Comparison of ENCODE assay signal across 16 cellular contexts in genomic region chr3:15800327-15800726, GRCh38. TPM values are rescaled to one million over a fixed set of nuclear protein-coding genes. Genes with fewer than 3 reads are reported as not detected.
DNase-seq lines count a peak whose midpoint lies in the region; ATAC-seq, FAIRE-seq and TF ChIP-seq lines count a peak whose summit lies in the region.
"Had no signal": no experiment of that assay in that cellular context is flagged by ENCODE, and none has a peak within 500 bp of the region (broad histone marks: within the 10 kb centered on the region; RNA-seq: fewer than 3 reads in every experiment).

No MANE protein-coding gene starts in this region.

- no peaks in the 10 kb centered on the region for H3K27me3 ChIP-seq in right lobe of liver
- H3K27me3 ChIP-seq: MG63, neural progenitor cell had no signal

- TF ChIP-seq POLR2A in right lobe of liver (IDR thresholded peaks at IDR 0.05): no peak

- DNase-seq in GM19239 (ENCODE audit: insufficient read length, low spot score): no peak
- no peak for DNase-seq in activated T-helper 1 cell treated with anti-CD3 and anti-CD28 coated beads, Interleukin-12 subunit alpha, Interleukin-12 subunit beta, Interleukin-2, Interleukin-4 antibody, amounts not matched to agents 30 ng/mL and 10 ng/mL and 1 ng/mL, durations not matched to agents 14 hours and 24 hours and 36 hours (ENCODE audit: low spot score)
- no peak for DNase-seq in right lobe of liver
- no peak for DNase-seq in DMS53 (lab: John Stamatoyannopoulos, UW)
- no peak for DNase-seq in glomerular visceral epithelial cell (ENCODE audit: extremely low spot score)
- DNase-seq in anterior cingulate cortex (lab: John Stamatoyannopoulos, UW): no peak
- DNase-seq: activated gamma-delta T cell treated with Interleukin-2 at 50 U/mL for 16 hours, C1 segment of cervical spinal cord, MG63, NCI-H2227 treated with DMSO at 0.1 percent for 48 hours, RPMI8226 had no signal

- H3K27me3 Mint-ChIP-seq in activated T-helper 1 cell treated with anti-CD3 and anti-CD28 coated beads, Interleukin-12 subunit alpha, Interleukin-12 subunit beta, Interleukin-2, Interleukin-4 antibody, amounts not matched to agents 30 ng/mL and 10 ng/mL and 1 ng/mL, durations not matched to agents 14 hours and 24 hours and 36 hours (ENCODE audit: insufficient read depth): no peaks in the 10 kb centered on the region

- no peak for TF ChIP-seq CTCF in right lobe of liver (IDR thresholded peaks at IDR 0.05)

- H3K4me1 Mint-ChIP-seq in activated T-helper 1 cell treated with anti-CD3 and anti-CD28 coated beads, Interleukin-12 subunit alpha, Interleukin-12 subunit beta, Interleukin-2, Interleukin-4 antibody, amounts not matched to agents 30 ng/mL and 10 ng/mL and 1 ng/mL, durations not matched to agents 14 hours and 24 hours and 36 hours (ENCODE audit: low read depth): peaks cover 90% of the 10 kb centered on the region

- H3K27ac ChIP-seq in right lobe of liver: peak overlapping the region in 1 of 3 donors; percentile 20
- H3K27ac ChIP-seq: neural progenitor cell had no signal

- FAIRE-seq in A204.1 (lab: Jason Lieb, UNC) (peak; percentile 98), GM19239 (lab: Jason Lieb, UNC) (peak; percentile 59)
- FAIRE-seq: keratinocyte had no signal

- intact Hi-C loops in activated T-helper 1 cell treated with anti-CD3 and anti-CD28 coated beads, Interleukin-12 subunit alpha, Interleukin-12 subunit beta, Interleukin-2, Interleukin-4 antibody, amounts not matched to agents 30 ng/mL and 10 ng/mL and 1 ng/mL, durations not matched to agents 14 hours and 24 hours and 36 hours (cut with micrococcal nuclease): no loop called here
- intact Hi-C loops in right lobe of liver (cut with DNase I): no loop called here

- H3K36me3 Mint-ChIP-seq in activated T-helper 1 cell treated with anti-CD3 and anti-CD28 coated beads, Interleukin-12 subunit alpha, Interleukin-12 subunit beta, Interleukin-2, Interleukin-4 antibody, amounts not matched to agents 30 ng/mL and 10 ng/mL and 1 ng/mL, durations not matched to agents 14 hours and 24 hours and 36 hours (ENCODE audit: low read depth): peaks cover 14% of the 10 kb centered on the region
- H3K36me3 Mint-ChIP-seq: WTC11 had no signal

- H3K9me3 ChIP-seq in right lobe of liver: no peaks in the 10 kb centered on the region
- H3K9me3 ChIP-seq: MG63 had no signal

- peaks cover 0 to 44% (median 12%) of the 10 kb centered on the region in 4 donors for H3K4me1 ChIP-seq in right lobe of liver

- no peaks in the 10 kb centered on the region for H3K36me3 ChIP-seq in right lobe of liver
- H3K36me3 ChIP-seq: MG63, neural progenitor cell had no signal

- H3K9me3 Mint-ChIP-seq in activated T-helper 1 cell treated with anti-CD3 and anti-CD28 coated beads, Interleukin-12 subunit alpha, Interleukin-12 subunit beta, Interleukin-2, Interleukin-4 antibody, amounts not matched to agents 30 ng/mL and 10 ng/mL and 1 ng/mL, durations not matched to agents 14 hours and 24 hours and 36 hours: peaks cover 9% of the 10 kb centered on the region
- H3K9me3 Mint-ChIP-seq: neural progenitor cell, WTC11 had no signal

- ATAC-seq in right lobe of liver (peak; percentile 44 to 69 (median 50)), HG03097 (IDR thresholded peaks at IDR 0.05; ENCODE audit: low FRiP score, unreplicated experiment) (no peak)
- ATAC-seq: WTC11 had no signal

- no peak overlapping the region for H3K4me3 ChIP-seq in right lobe of liver
- H3K4me3 ChIP-seq: MG63, neural progenitor cell had no signal

- no peak overlapping the region for H3K4me3 Mint-ChIP-seq in activated T-helper 1 cell treated with anti-CD3 and anti-CD28 coated beads, Interleukin-12 subunit alpha, Interleukin-12 subunit beta, Interleukin-2, Interleukin-4 antibody, amounts not matched to agents 30 ng/mL and 10 ng/mL and 1 ng/mL, durations not matched to agents 14 hours and 24 hours and 36 hours
- H3K4me3 Mint-ChIP-seq: neural progenitor cell, WTC11 had no signal

- H3K27ac Mint-ChIP-seq in activated T-helper 1 cell treated with anti-CD3 and anti-CD28 coated beads, Interleukin-12 subunit alpha, Interleukin-12 subunit beta, Interleukin-2, Interleukin-4 antibody, amounts not matched to agents 30 ng/mL and 10 ng/mL and 1 ng/mL, durations not matched to agents 14 hours and 24 hours and 36 hours: peak overlapping the region; percentile 76
- H3K27ac Mint-ChIP-seq: neural progenitor cell, WTC11 had no signal

RNA-seq across cellular contexts. Expression of gene ANKRD28, which starts 2.5 kb away (rescaled TPM):
- total RNA-seq in activated T-helper 1 cell treated with anti-CD3 and anti-CD28 coated beads, Interleukin-12 subunit alpha, Interleukin-12 subunit beta, Interleukin-2, Interleukin-4 antibody, amounts not matched to agents 30 ng/mL and 10 ng/mL and 1 ng/mL, durations not matched to agents 14 hours and 24 hours and 36 hours: 39.6 and 42.9 TPM in 2 replicates
- total RNA-seq in right lobe of liver: 10 to 100 TPM; 16.4 to 32.2 (median 25.7) TPM
